Comparison of ENCODE assay signal across 1 cellular context in genomic region chr2:30511122-30512083, GRCh38.
TF ChIP-seq lines count a peak whose summit lies in the region.

No MANE protein-coding gene starts in this region.

TF ChIP-seq in HepG2, 621 proteins besides CTCF, POLR2A, EP300 and RAD21 (continued from another document and continues in another):
- TF ChIP-seq KIAA2018 (CRISPR knock-in tag; IDR thresholded peaks at IDR 0.05; ENCODE audit: borderline replicate concordance) (no peak), MATR3 (CRISPR knock-in tag; IDR thresholded peaks at IDR 0.05) (no peak), SALL1 (CRISPR knock-in tag; IDR thresholded peaks at IDR 0.05) (peak; percentile 91), IKZF4 (CRISPR knock-in tag; IDR thresholded peaks at IDR 0.05; ENCODE audit: borderline replicate concordance, low read depth, not compliant biosample characterization) (no peak), MTF1 (CRISPR knock-in tag; IDR thresholded peaks at IDR 0.05) (no peak), ZFP62 (CRISPR knock-in tag; IDR thresholded peaks at IDR 0.05) (no peak), CREB1 (IDR thresholded peaks at IDR 0.05) (no peak), CREB1 (CRISPR knock-in tag; IDR thresholded peaks at IDR 0.05) (peak; percentile 40; the same call in 1 of the 2 replicates), IRF9 (CRISPR knock-in tag; IDR thresholded peaks at IDR 0.05; ENCODE audit: borderline replicate concordance) (no peak), ARID2 (CRISPR knock-in tag; IDR thresholded peaks at IDR 0.05; ENCODE audit: borderline replicate concordance) (no peak), ZNF710 (CRISPR knock-in tag; IDR thresholded peaks at IDR 0.05; ENCODE audit: borderline replicate concordance) (peak; percentile 30; the same call in 1 of the 2 replicates), MIER3 (CRISPR knock-in tag; IDR thresholded peaks at IDR 0.05; ENCODE audit: borderline replicate concordance) (peak; percentile 33; the same call in 1 of the 2 replicates), FOSL2 (CRISPR knock-in tag; IDR thresholded peaks at IDR 0.05) (peak; percentile 98), SOX13 (IDR thresholded peaks at IDR 0.05) (no peak), SOX13 (CRISPR knock-in tag; conservative IDR thresholded peaks at IDR 0.05 in 1 of 2, IDR thresholded peaks at IDR 0.05 in 1 of 2) (peak in 1 of 2 experiments; percentile 67; a peak in 1 of 4 replicates), TBX2 (CRISPR knock-in tag; IDR thresholded peaks at IDR 0.05; ENCODE audit: borderline replicate concordance) (peak; percentile 47; the same call in 1 of the 2 replicates), FOXK1 (CRISPR knock-in tag; IDR thresholded peaks at IDR 0.05; ENCODE audit: borderline replicate concordance, low read depth) (0 out of 2 replicates have a peak, but pooled peaks have one; percentile 72), MED13 (CRISPR knock-in tag; IDR thresholded peaks at IDR 0.05) (no peak), MIER2 (CRISPR knock-in tag; IDR thresholded peaks at IDR 0.05) (peak; percentile 21; the same call in 1 of the 2 replicates), ZKSCAN8 (CRISPR knock-in tag; IDR thresholded peaks at IDR 0.05; ENCODE audit: borderline replicate concordance) (peak; percentile 21; the same call in 1 of the 2 replicates), ZNF629 (CRISPR knock-in tag; conservative IDR thresholded peaks at IDR 0.05) (peak; percentile 46; the same call in 1 of the 2 replicates), HNF4G (IDR thresholded peaks at IDR 0.05; ENCODE audit: borderline replicate concordance, low read depth, low read length) (peak; percentile 62; the same call in 1 of the 2 replicates), HNF4G (CRISPR knock-in tag; IDR thresholded peaks at IDR 0.05; ENCODE audit: borderline replicate concordance, low read depth) (no peak), CHCHD3 (CRISPR knock-in tag; IDR thresholded peaks at IDR 0.05) (no peak), SKIL (CRISPR knock-in tag; IDR thresholded peaks at IDR 0.05; ENCODE audit: borderline replicate concordance) (0 out of 2 replicates have a peak, but pooled peaks have one; percentile 22), HMG20A (CRISPR knock-in tag; IDR thresholded peaks at IDR 0.05; ENCODE audit: borderline replicate concordance) (peak; percentile 70; the same call in 1 of the 2 replicates), ATF3 (CRISPR knock-in tag; IDR thresholded peaks at IDR 0.05) (peak; percentile 70), THRA (CRISPR knock-in tag; IDR thresholded peaks at IDR 0.05; ENCODE audit: borderline replicate concordance) (peak; percentile 90; the same call in 1 of the 2 replicates), XRCC5 (optimal IDR thresholded peaks at IDR 0.05; ENCODE audit: low read length) (peak; percentile 45), MED1 (CRISPR knock-in tag; IDR thresholded peaks at IDR 0.05) (0 out of 2 replicates have a peak, but pooled peaks have one; percentile 43), PREB (CRISPR knock-in tag; IDR thresholded peaks at IDR 0.05) (no peak), ZNF331 (CRISPR knock-in tag; IDR thresholded peaks at IDR 0.05) (peak; percentile 28; the same call in 1 of the 2 replicates), SP5 (CRISPR knock-in tag; IDR thresholded peaks at IDR 0.05; ENCODE audit: borderline replicate concordance, low read depth) (0 out of 2 replicates have a peak, but pooled peaks have one; percentile 6), PHF21A (CRISPR knock-in tag; IDR thresholded peaks at IDR 0.05) (peak; percentile 59; the same call in 1 of the 2 replicates), ZNF292 (CRISPR knock-in tag; IDR thresholded peaks at IDR 0.05; ENCODE audit: borderline replicate concordance, low read depth) (0 out of 2 replicates have a peak, but pooled peaks have one; percentile 23), RORA (CRISPR knock-in tag; IDR thresholded peaks at IDR 0.05) (peak; percentile 34; the same call in 1 of the 2 replicates), TIGD3 (CRISPR knock-in tag; IDR thresholded peaks at IDR 0.05; ENCODE audit: borderline replicate concordance) (no peak)
